ENCODE assay signal across 24 cellular contexts in the genomic region with DNA sequence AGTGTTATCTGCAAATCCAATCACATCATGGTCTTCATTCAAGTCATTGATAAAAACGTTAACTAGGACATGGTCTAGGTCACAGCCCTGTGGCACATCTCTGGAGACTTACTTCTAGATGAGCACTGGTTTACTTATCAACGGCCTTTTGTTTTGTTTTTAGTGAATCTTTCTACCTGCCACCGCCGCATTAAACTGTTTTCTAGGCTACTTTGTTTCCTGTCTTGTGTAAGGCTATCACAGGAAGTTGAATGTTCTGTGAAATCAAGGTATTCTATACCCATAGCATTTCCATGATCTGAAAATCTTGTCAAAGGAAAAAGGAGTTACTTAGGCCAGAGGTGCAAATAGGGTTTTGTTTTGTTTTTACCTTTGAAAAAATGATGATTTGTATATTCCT. TPM values are rescaled to one million over a fixed set of nuclear protein-coding genes. Genes with fewer than 3 reads are reported as not detected.
DNase-seq lines count a peak whose midpoint lies in the region; ATAC-seq and TF ChIP-seq lines count a peak whose summit lies in the region.
"Had no signal": no experiment of that assay in that cellular context is flagged by ENCODE, and none has a peak within 500 bp of the region (broad histone marks: within the 10 kb centered on the region; RNA-seq: fewer than 3 reads in every experiment).

No MANE protein-coding gene starts in this region.

- H2AK5ac ChIP-seq in mesenchymal stem cell (ENCODE audit: low read length, severe bottlenecking) = peak overlapping the region; percentile 47

- H3K27me3 ChIP-seq in mesenchymal stem cell (ENCODE audit: control insufficient read depth in 1 of 2, insufficient read depth in 1 of 2, low read length in 2 of 2) (no peaks in the 10 kb centered on the region), upper lobe of right lung (no peaks in the 10 kb centered on the region), prostate gland (replicated peaks; ENCODE audit: insufficient read depth) (no peaks in the 10 kb centered on the region), psoas muscle (ENCODE audit: insufficient read depth in 3 of 3, low read length in 2 of 3) (no peaks in the 10 kb centered on the region)
- H3K27me3 ChIP-seq: body of pancreas, thyroid gland had no signal

- WGBS in mesenchymal stem cell = 83% methylated on average over 4 of the region's 4 CpGs
- 82% methylated on average over 4 of the region's 4 CpGs for WGBS in prostate gland
- 66 to 77% (median 72%) methylated on average over 4 of the region's 4 CpGs for WGBS in psoas muscle, 3 donors

- DNase-seq in activated T-cell treated with anti-CD3 and anti-CD28 coated beads, Interleukin-2, amount 50 U/mL, for 72 hours = no peak
- DNase-seq in activated T-cell treated with anti-CD3 and anti-CD28 coated beads for 4 hours (no peak), Calu3 (no peak), mesenchymal stem cell (no peak), upper lobe of right lung (no peak), prostate gland (ENCODE audit: low spot score) (no peak), psoas muscle (no peak)
- no peak for DNase-seq in activated CD4-positive, alpha-beta memory T cell treated with anti-CD3 and anti-CD28 coated beads, Interleukin-2, amount 10 ng/mL, durations not matched to agents 7 days and 5 days
- DNase-seq: ACHN; activated gamma-delta T cell treated with Interleukin-2 at 50 U/mL for 16 hours; body of pancreas; C1 segment of cervical spinal cord; endodermal cell; GOT3; KG1; kidney glomerular epithelial cell; mesendoderm; naive B cell; NCI-H69; stimulated activated CD4-positive, alpha-beta T cell treated with anti-CD3 and anti-CD28 coated beads, Interleukin-1b, Interleukin-23, amount 100 ng/mL, for 48 hours; thyroid gland had no signal

- no peak overlapping the region for H4K91ac ChIP-seq in mesenchymal stem cell (ENCODE audit: low read length)

- H3K4ac ChIP-seq in mesenchymal stem cell (ENCODE audit: low read depth in 1 of 2, low read length in 2 of 2) = no peak overlapping the region

- H3K14ac ChIP-seq in mesenchymal stem cell (ENCODE audit: low read length in 2 of 2) = no peak overlapping the region

- H2BK120ac ChIP-seq in mesenchymal stem cell (ENCODE audit: low read depth, low read length) = no peak overlapping the region

- BruUV-seq in Calu3 (replicated peaks; lab: Mats Ljungman, UMichigan) = no TSS peak

- no peak overlapping the region for H4K8ac ChIP-seq in mesenchymal stem cell (ENCODE audit: low read length)

- H3K79me1 ChIP-seq in mesenchymal stem cell (replicated peaks; ENCODE audit: low read length, poor library complexity, severe bottlenecking) = no peaks in the 10 kb centered on the region

- no peaks in the 10 kb centered on the region for H3K9me3 ChIP-seq in mesenchymal stem cell (ENCODE audit: control insufficient read depth, low read length)
- H3K9me3 ChIP-seq in upper lobe of right lung = no peaks in the 10 kb centered on the region
- no peaks in the 10 kb centered on the region for H3K9me3 ChIP-seq in prostate gland
- H3K9me3 ChIP-seq in psoas muscle = no peaks in the 10 kb centered on the region
- H3K9me3 ChIP-seq: body of pancreas, thyroid gland had no signal

- peak overlapping the region in 1 of 2 experiments; percentile 0 for H3K18ac ChIP-seq in mesenchymal stem cell (ENCODE audit: low read depth in 1 of 2, low read length in 2 of 2)

- ATAC-seq in activated T-cell treated with anti-CD3 and anti-CD28 coated beads, Interleukin-2, amount 50 U/mL, for 72 hours (replicated peaks in 1 of 2) = peak; percentile 22 to 32
- ATAC-seq in upper lobe of right lung (no peak), psoas muscle (no peak)
- ATAC-seq: body of pancreas; stimulated activated memory B cell treated with anti-CD40 and anti-IgM and Interleukin-4, amounts not matched to agents 10 μg/mL and 1 μg/mL and 100 μg/mL, for 72 hours had no signal

- no peak overlapping the region for H3K27ac ChIP-seq in mesenchymal stem cell (ENCODE audit: low read length, poor library complexity, severe bottlenecking)
- H3K27ac ChIP-seq in upper lobe of right lung = no peak overlapping the region
- H3K27ac ChIP-seq in prostate gland = no peak overlapping the region
- H3K27ac ChIP-seq in psoas muscle = no peak overlapping the region
- H3K27ac ChIP-seq: body of pancreas, thyroid gland, VCaP had no signal

- no peak overlapping the region for H3K4me3 ChIP-seq in mesenchymal stem cell (ENCODE audit: insufficient read depth in 1 of 2, low read depth in 1 of 2, low read length in 2 of 2)
- no peak overlapping the region for H3K4me3 ChIP-seq in upper lobe of right lung
- no peak overlapping the region for H3K4me3 ChIP-seq in prostate gland
- H3K4me3 ChIP-seq in psoas muscle = no peak overlapping the region
- H3K4me3 ChIP-seq: body of pancreas, thyroid gland had no signal

- H2BK15ac ChIP-seq in mesenchymal stem cell (ENCODE audit: low read depth, poor library complexity, severe bottlenecking) = no peak overlapping the region

- no peak for TF ChIP-seq POLR2A in prostate gland (IDR thresholded peaks at IDR 0.05)

- H3K27me3 Mint-ChIP-seq in activated T-cell treated with anti-CD3 and anti-CD28 coated beads, Interleukin-2, amount 50 U/mL, for 72 hours (ENCODE audit: low read depth) = no peaks in the 10 kb centered on the region
- no peaks in the 10 kb centered on the region for H3K27me3 Mint-ChIP-seq in Calu3 (ENCODE audit: unreplicated experiment)
- peaks cover 3% of the 10 kb centered on the region for H3K27me3 Mint-ChIP-seq in activated CD4-positive, alpha-beta memory T cell treated with anti-CD3 and anti-CD28 coated beads, Interleukin-2, amount 10 ng/mL, durations not matched to agents 7 days and 5 days
- H3K27me3 Mint-ChIP-seq: stimulated activated memory B cell treated with anti-CD40 and anti-IgM and Interleukin-4, amounts not matched to agents 10 μg/mL and 1 μg/mL and 100 μg/mL, for 72 hours had no signal

- H2BK12ac ChIP-seq in mesenchymal stem cell (ENCODE audit: low read length in 2 of 2) = peak overlapping the region in 1 of 2 experiments; percentile 28

- H3K4me2 ChIP-seq in mesenchymal stem cell (ENCODE audit: low read length, poor library complexity, severe bottlenecking) = no peak overlapping the region

- TF ChIP-seq CTCF in Calu3 (IDR thresholded peaks at IDR 0.05; ENCODE audit: unreplicated experiment) (no peak), upper lobe of right lung (IDR thresholded peaks at IDR 0.05) (no peak), prostate gland (IDR thresholded peaks at IDR 0.05) (no peak), psoas muscle (IDR thresholded peaks at IDR 0.05) (no peak)

- no peaks in the 10 kb centered on the region for H3K36me3 Mint-ChIP-seq in activated T-cell treated with anti-CD3 and anti-CD28 coated beads, Interleukin-2, amount 50 U/mL, for 72 hours (ENCODE audit: insufficient read depth in 2 of 2)
- H3K36me3 Mint-ChIP-seq in Calu3 (ENCODE audit: insufficient read depth, unreplicated experiment) = peaks cover 29% of the 10 kb centered on the region
- no peaks in the 10 kb centered on the region for H3K36me3 Mint-ChIP-seq in activated CD4-positive, alpha-beta memory T cell treated with anti-CD3 and anti-CD28 coated beads, Interleukin-2, amount 10 ng/mL, durations not matched to agents 7 days and 5 days (ENCODE audit: low read depth)
- H3K36me3 Mint-ChIP-seq: naive B cell; stimulated activated memory B cell treated with anti-CD40 and anti-IgM and Interleukin-4, amounts not matched to agents 10 μg/mL and 1 μg/mL and 100 μg/mL, for 72 hours had no signal

- H3K27ac Mint-ChIP-seq in activated T-cell treated with anti-CD3 and anti-CD28 coated beads, Interleukin-2, amount 50 U/mL, for 72 hours = peak overlapping the region; percentile 33
- peak overlapping the region; percentile 50 for H3K27ac Mint-ChIP-seq in Calu3 (ENCODE audit: unreplicated experiment)
- peak overlapping the region; percentile 86 for H3K27ac Mint-ChIP-seq in activated CD4-positive, alpha-beta memory T cell treated with anti-CD3 and anti-CD28 coated beads, Interleukin-2, amount 10 ng/mL, durations not matched to agents 7 days and 5 days
- H3K27ac Mint-ChIP-seq: endodermal cell; stimulated activated memory B cell treated with anti-CD40 and anti-IgM and Interleukin-4, amounts not matched to agents 10 μg/mL and 1 μg/mL and 100 μg/mL, for 72 hours had no signal

- peak overlapping the region in 1 of 2 donors; percentile 25 for H3K4me3 Mint-ChIP-seq in activated T-cell treated with anti-CD3 and anti-CD28 coated beads, Interleukin-2, amount 50 U/mL, for 72 hours
- H3K4me3 Mint-ChIP-seq in Calu3 (ENCODE audit: low read depth, unreplicated experiment) = no peak overlapping the region
- no peak overlapping the region for H3K4me3 Mint-ChIP-seq in activated CD4-positive, alpha-beta memory T cell treated with anti-CD3 and anti-CD28 coated beads, Interleukin-2, amount 10 ng/mL, durations not matched to agents 7 days and 5 days
- H3K4me3 Mint-ChIP-seq: endodermal cell; naive B cell; stimulated activated memory B cell treated with anti-CD40 and anti-IgM and Interleukin-4, amounts not matched to agents 10 μg/mL and 1 μg/mL and 100 μg/mL, for 72 hours had no signal

- intact Hi-C loops in Calu3 (cut with micrococcal nuclease; ENCODE audit: unreplicated experiment) (no loop called here), upper lobe of right lung (cut with DNase I) (no loop called here), prostate gland (cut with DNase I) (no loop called here), psoas muscle (cut with DNase I) (no loop called here)

- no peaks in the 10 kb centered on the region for H3K9me3 Mint-ChIP-seq in activated T-cell treated with anti-CD3 and anti-CD28 coated beads, Interleukin-2, amount 50 U/mL, for 72 hours
- no peaks in the 10 kb centered on the region for H3K9me3 Mint-ChIP-seq in Calu3 (ENCODE audit: low read depth, unreplicated experiment)
- no peaks in the 10 kb centered on the region for H3K9me3 Mint-ChIP-seq in activated CD4-positive, alpha-beta memory T cell treated with anti-CD3 and anti-CD28 coated beads, Interleukin-2, amount 10 ng/mL, durations not matched to agents 7 days and 5 days
- H3K9me3 Mint-ChIP-seq: endodermal cell; stimulated activated memory B cell treated with anti-CD40 and anti-IgM and Interleukin-4, amounts not matched to agents 10 μg/mL and 1 μg/mL and 100 μg/mL, for 72 hours had no signal

- H3K23ac ChIP-seq in mesenchymal stem cell (ENCODE audit: low read length in 2 of 2) = no peak overlapping the region

- CTCF ChIA-PET in Calu3 (lab: Charles Lee) = no interaction called here
- CTCF ChIA-PET in activated CD4-positive, alpha-beta memory T cell treated with anti-CD3 and anti-CD28 coated beads, Interleukin-2, amount 10 ng/mL, durations not matched to agents 7 days and 5 days (lab: Charles Lee) = interaction anchor here (0.6 kb wide), 1 partner anchor 364 kb away, joined by 4 read pairs; no protein-coding TSS in a partner anchor

- no peak overlapping the region for H3K9ac ChIP-seq in mesenchymal stem cell (ENCODE audit: low read length)

- POLR2A ChIA-PET in activated CD4-positive, alpha-beta memory T cell treated with anti-CD3 and anti-CD28 coated beads, Interleukin-2, amount 10 ng/mL, durations not matched to agents 7 days and 5 days (lab: Charles Lee) = no interaction called here

- no peak overlapping the region for H2BK5ac ChIP-seq in mesenchymal stem cell (ENCODE audit: low read depth, low read length, poor library complexity, severe bottlenecking)

- H3K4me1 ChIP-seq in mesenchymal stem cell (ENCODE audit: control insufficient read depth, insufficient read depth, low read depth, low read length) (peaks cover 27% of the 10 kb centered on the region), upper lobe of right lung (peaks cover 3% of the 10 kb centered on the region), prostate gland (replicated peaks) (no peaks in the 10 kb centered on the region), psoas muscle (peaks cover 4% of the 10 kb centered on the region)
- H3K4me1 ChIP-seq: body of pancreas had no signal

- H3K36me3 ChIP-seq in mesenchymal stem cell (ENCODE audit: control insufficient read depth in 1 of 2, insufficient read depth in 2 of 2, low read depth in 1 of 2, low read length in 2 of 2) (no peaks in the 10 kb centered on the region), upper lobe of right lung (no peaks in the 10 kb centered on the region), prostate gland (no peaks in the 10 kb centered on the region), psoas muscle (ENCODE audit: insufficient read depth in 1 of 2, low read depth in 1 of 2) (no peaks in the 10 kb centered on the region)
- H3K36me3 ChIP-seq: thyroid gland had no signal

- H2AFZ ChIP-seq in mesenchymal stem cell (ENCODE audit: low read depth, low read length) = no peak overlapping the region

- H3K4me1 Mint-ChIP-seq in activated T-cell treated with anti-CD3 and anti-CD28 coated beads, Interleukin-2, amount 50 U/mL, for 72 hours (ENCODE audit: low read depth) = peaks cover 44% of the 10 kb centered on the region
- peaks cover 73% of the 10 kb centered on the region for H3K4me1 Mint-ChIP-seq in Calu3 (ENCODE audit: low read depth, unreplicated experiment)
- H3K4me1 Mint-ChIP-seq in activated CD4-positive, alpha-beta memory T cell treated with anti-CD3 and anti-CD28 coated beads, Interleukin-2, amount 10 ng/mL, durations not matched to agents 7 days and 5 days = peaks cover 52% of the 10 kb centered on the region

RNA-seq across cellular contexts. Expression of gene SOCS3, which starts 26.9 kb away (rescaled TPM):
- 100 to 1,000 TPM; 164 to 212 TPM for total RNA-seq in activated T-cell treated with anti-CD3 and anti-CD28 coated beads, Interleukin-2, amount 50 U/mL, for 72 hours
- total RNA-seq in Calu3 (2022) (39.5 and 51.6 TPM in 2 replicates), upper lobe of right lung (82.0 TPM), prostate gland (10 to 100 TPM; 10.6 to 59.6 TPM), psoas muscle (10 to 100 TPM in 3 of 4 donors, 1 to 10 TPM in 1; 8.5 to 43.5 (median 23.6) TPM)
- 10 to 100 TPM; 68.7 to 69.8 TPM for total RNA-seq in activated CD4-positive, alpha-beta memory T cell treated with anti-CD3 and anti-CD28 coated beads, Interleukin-2, amount 10 ng/mL, durations not matched to agents 7 days and 5 days
- 64.5 TPM for polyA plus RNA-seq in mesenchymal stem cell (2013, experiment 1 of 2)
- 62.3 TPM for polyA plus RNA-seq in mesenchymal stem cell (2013, experiment 2 of 2)
- polyA plus RNA-seq in psoas muscle = 10 to 100 TPM in 1 of 3 donors, 1 to 10 TPM in 2; 5.3 to 24.4 (median 7.5) TPM
- total RNA-seq: OCI-LY7 had no signal

RNA-seq across cellular contexts. Expression of gene PGS1, which starts 45.5 kb away (rescaled TPM):
- 100 to 1,000 TPM in 1 of 2 donors, 10 to 100 TPM in 1; 81.6 to 101 TPM for total RNA-seq in activated T-cell treated with anti-CD3 and anti-CD28 coated beads, Interleukin-2, amount 50 U/mL, for 72 hours
- 39.5 and 42.6 TPM in 2 replicates for total RNA-seq in Calu3 (2022)
- 10 to 100 TPM; 70.7 to 75.5 TPM for total RNA-seq in activated CD4-positive, alpha-beta memory T cell treated with anti-CD3 and anti-CD28 coated beads, Interleukin-2, amount 10 ng/mL, durations not matched to agents 7 days and 5 days
- 21.8 TPM for polyA plus RNA-seq in mesenchymal stem cell (2013, experiment 1 of 2)
- 22.1 TPM for polyA plus RNA-seq in mesenchymal stem cell (2013, experiment 2 of 2)
- total RNA-seq in upper lobe of right lung = 95.5 TPM
- 10 to 100 TPM; 29.2 to 57.4 TPM for total RNA-seq in prostate gland
- 10 to 100 TPM; 15.0 to 24.2 (median 20.3) TPM for total RNA-seq in psoas muscle
- 10 to 100 TPM; 10.2 to 16.3 (median 15.5) TPM for polyA plus RNA-seq in psoas muscle

Comparison
In these comparisons a context has a peak if more than half of its experiments do, and no peak if none do; other contexts are left out.
1. ATAC-seq: peak in activated T-cell treated with anti-CD3 and anti-CD28 coated beads, Interleukin-2, amount 50 U/mL, for 72 hours (2 of 2); none in upper lobe of right lung (single experiment) and psoas muscle (0 of 4).
2. H3K27ac Mint-ChIP-seq: peak in every context shown above with its lines; median percentile 86 in activated CD4-positive, alpha-beta memory T cell treated with anti-CD3 and anti-CD28 coated beads, Interleukin-2, amount 10 ng/mL, durations not matched to agents 7 days and 5 days; 50 in Calu3; 33 in activated T-cell treated with anti-CD3 and anti-CD28 coated beads, Interleukin-2, amount 50 U/mL, for 72 hours.